8 cellular contexts compared by ENCODE assay signal in genomic region chr4:138242830-138243149, GRCh38. TPM values are rescaled to one million over a fixed set of nuclear protein-coding genes. Genes with fewer than 3 reads are reported as not detected.
DNase-seq lines count a peak whose midpoint lies in the region; ATAC-seq and TF ChIP-seq lines count a peak whose summit lies in the region.

No MANE protein-coding gene starts in this region.

- H3K36me3 ChIP-seq in HCT116 (ENCODE audit: control insufficient read depth in 1 of 2, insufficient read depth in 2 of 2, low read length in 2 of 2) (no peaks in the 10 kb centered on the region), SJSA1 (peaks cover 4% of the 10 kb centered on the region; the same call in 1 of the 2 replicates), psoas muscle (ENCODE audit: insufficient read depth in 1 of 2, low read depth in 1 of 2) (no peaks in the 10 kb centered on the region)

- peaks cover 10% of the 10 kb centered on the region for H3K79me2 ChIP-seq in HCT116 (ENCODE audit: insufficient read depth, low read length)

- H3K27ac ChIP-seq in HCT116 (ENCODE audit: low read depth, low read length) (peak overlapping the region; percentile 57; the same call in 1 of the 2 replicates), SJSA1 (peak overlapping the region; percentile 96), psoas muscle (no peak overlapping the region)

- peak overlapping the region; percentile 62 for H2AFZ ChIP-seq in HCT116 (ENCODE audit: low read depth, low read length, poor library complexity, severe bottlenecking)

- H3K27ac Mint-ChIP-seq in stimulated activated naive B cell treated with anti-CD40 and anti-IgM and Interleukin-4, amounts not matched to agents 10 μg/mL and 1 μg/mL and 100 μg/mL, for 72 hours, result no peak overlapping the region

- WGBS in psoas muscle, 3 donors, result 29 to 76% (median 58%) methylated on average over 1 of the region's 1 CpG

- H3K4me1 ChIP-seq in HCT116 (ENCODE audit: control insufficient read depth in 1 of 2, insufficient read depth in 2 of 2, low read length in 2 of 2) (peaks cover 14 to 35% of the 10 kb centered on the region in 2 experiments), SJSA1 (replicated peaks) (peaks cover 19% of the 10 kb centered on the region), psoas muscle (peaks cover 8% of the 10 kb centered on the region)

- H3K9me2 ChIP-seq in HCT116 (ENCODE audit: insufficient read depth), result peaks cover 2% of the 10 kb centered on the region; the same call in 1 of the 2 replicates

- TF ChIP-seq POLR2A in HCT116 (IDR thresholded peaks at IDR 0.05; ENCODE audit: borderline replicate concordance, extremely low read depth, insufficient read depth, insufficient read length), result no peak

- H3K9me3 Mint-ChIP-seq in stimulated activated naive B cell treated with anti-CD40 and anti-IgM and Interleukin-4, amounts not matched to agents 10 μg/mL and 1 μg/mL and 100 μg/mL, for 72 hours, result no peaks in the 10 kb centered on the region

- peak overlapping the region in 1 of 2 donors; percentile 69 for H3K4me3 Mint-ChIP-seq in stimulated activated naive B cell treated with anti-CD40 and anti-IgM and Interleukin-4, amounts not matched to agents 10 μg/mL and 1 μg/mL and 100 μg/mL, for 72 hours

- H3K4me1 Mint-ChIP-seq in stimulated activated naive B cell treated with anti-CD40 and anti-IgM and Interleukin-4, amounts not matched to agents 10 μg/mL and 1 μg/mL and 100 μg/mL, for 72 hours, result peaks cover 8 to 12% of the 10 kb centered on the region in 2 donors

- H3K27me3 ChIP-seq in HCT116 (ENCODE audit: insufficient read depth, low read length), result no peaks in the 10 kb centered on the region
- no peaks in the 10 kb centered on the region for H3K27me3 ChIP-seq in SJSA1 (replicated peaks)
- H3K27me3 ChIP-seq in psoas muscle (ENCODE audit: insufficient read depth in 3 of 3, low read length in 2 of 3), result peaks cover 0 to 2% (median 0%) of the 10 kb centered on the region in 3 donors

- TSS peak; percentile 99 for BruUV-seq in HCT116 (replicated peaks; lab: Mats Ljungman, UMichigan)

- no peaks in the 10 kb centered on the region for H3K36me3 Mint-ChIP-seq in stimulated activated naive B cell treated with anti-CD40 and anti-IgM and Interleukin-4, amounts not matched to agents 10 μg/mL and 1 μg/mL and 100 μg/mL, for 72 hours

- peak overlapping the region; percentile 66 for H3K9ac ChIP-seq in HCT116 (ENCODE audit: low read length)

- ATAC-seq in HCT116, result no peak
- ATAC-seq in psoas muscle, result no peak
- no peak for ATAC-seq in HG02870 (IDR thresholded peaks at IDR 0.05; ENCODE audit: unreplicated experiment)
- no peak for ATAC-seq in stimulated activated naive B cell treated with anti-CD40 and anti-IgM and Interleukin-4, amounts not matched to agents 10 μg/mL and 1 μg/mL and 100 μg/mL, for 72 hours (replicated peaks)

- TF ChIP-seq CTCF in HCT116 (IDR thresholded peaks at IDR 0.05 in 2 of 3, conservative IDR thresholded peaks at IDR 0.05 in 1 of 3; ENCODE audit: borderline replicate concordance in 1 of 3, insufficient read depth in 1 of 3, low read depth in 2 of 3, low read length in 2 of 3), result no peak
- TF ChIP-seq CTCF in epithelial cell of esophagus (IDR thresholded peaks at IDR 0.05; ENCODE audit: insufficient read depth, low read depth, low read length, missing control alignments), result no peak
- TF ChIP-seq CTCF in psoas muscle (IDR thresholded peaks at IDR 0.05), result no peak

- DNase-seq in HCT116 (ENCODE audit: low read depth, low spot score) (no peak), SJSA1 (ENCODE audit: low read depth in 1 of 2, low spot score in 2 of 2) (no peak), epithelial cell of esophagus (ENCODE audit: low read depth) (peak; percentile 23), psoas muscle (no peak), A172 (ENCODE audit: low spot score) (no peak), activated T-cell treated with anti-CD3 and anti-CD28 coated beads for 4 hours (no peak)
- DNase-seq in stimulated activated naive B cell treated with anti-CD40 and anti-IgM and Interleukin-4, amounts not matched to agents 10 μg/mL and 1 μg/mL and 100 μg/mL, for 72 hours, result no peak

- CTCF ChIA-PET in HCT116 (lab: Charles Lee), result interaction anchor here (1.0 to 1.3 kb wide), 2 partner anchors 252 to 312 kb away, joined by 3 to 4 read pairs; no protein-coding TSS in a partner anchor

- intact Hi-C loops in HCT116 (cut with micrococcal nuclease), result no loop called here
- intact Hi-C loops in psoas muscle (cut with DNase I), result no loop called here

- H3K9me3 ChIP-seq in HCT116 (ENCODE audit: control insufficient read depth in 1 of 2, insufficient read depth in 1 of 2, low read depth in 1 of 2, low read length in 2 of 2), result no peaks in the 10 kb centered on the region
- H3K9me3 ChIP-seq in SJSA1 (replicated peaks), result no peaks in the 10 kb centered on the region
- H3K9me3 ChIP-seq in psoas muscle, result no peaks in the 10 kb centered on the region

- TF ChIP-seq RAD21 in HCT116 (IDR thresholded peaks at IDR 0.05; ENCODE audit: low read depth), result no peak

- no peaks in the 10 kb centered on the region for H4K20me1 ChIP-seq in HCT116 (ENCODE audit: insufficient read depth)

- H3K4me3 ChIP-seq in HCT116 (replicated peaks in 1 of 2; ENCODE audit: low read depth in 1 of 2, low read length in 2 of 2) (peak overlapping the region; percentile 64 to 71), SJSA1 (peak overlapping the region; percentile 44), epithelial cell of esophagus (ENCODE audit: low read length) (peak overlapping the region; percentile 45), psoas muscle (peak overlapping the region; percentile 49)

- H3K4me2 ChIP-seq in HCT116 (ENCODE audit: low read length), result peak overlapping the region; percentile 98

- RAD21 ChIA-PET in HCT116 (lab: Charles Lee; ENCODE audit: low non-redundant PET in 1 of 2, low total read pairs in 2 of 2, uncharacterized antibody in 2 of 2, unreplicated experiment in 2 of 2), result no interaction called here

- POLR2A ChIA-PET in HCT116 (lab: Charles Lee), result interaction anchor here (0.7 to 2.6 kb wide), 6 partner anchors 11 to 772 kb away, joined by 3 to 11 read pairs (median 3); no protein-coding TSS in a partner anchor

- peaks cover 6 to 8% of the 10 kb centered on the region in 2 donors for H3K27me3 Mint-ChIP-seq in stimulated activated naive B cell treated with anti-CD40 and anti-IgM and Interleukin-4, amounts not matched to agents 10 μg/mL and 1 μg/mL and 100 μg/mL, for 72 hours

TF ChIP-seq in HCT116, 20 proteins besides CTCF, POLR2A, EP300 and RAD21:
- TF ChIP-seq SRF (IDR thresholded peaks at IDR 0.05; ENCODE audit: low read depth) (no peak), POLR2AphosphoS5 (IDR thresholded peaks at IDR 0.05; ENCODE audit: low read depth, low read length) (no peak), CBX3 (IDR thresholded peaks at IDR 0.05; ENCODE audit: low read depth) (no peak), CEBPB (IDR thresholded peaks at IDR 0.05; ENCODE audit: low read depth) (no peak), SIN3A (IDR thresholded peaks at IDR 0.05; ENCODE audit: low read depth) (no peak), JUND (IDR thresholded peaks at IDR 0.05) (no peak), EZH2phosphoT487 (IDR thresholded peaks at IDR 0.05; ENCODE audit: borderline replicate concordance) (no peak), TCF7L2 (IDR thresholded peaks at IDR 0.05; ENCODE audit: borderline replicate concordance, extremely low read depth, insufficient read depth, insufficient read length) (no peak), ZNF274 (IDR thresholded peaks at IDR 0.05; ENCODE audit: low read depth, low read length) (no peak), EGR1 (IDR thresholded peaks at IDR 0.05; ENCODE audit: low read depth) (no peak), MAX (IDR thresholded peaks at IDR 0.05) (no peak), ELF1 (IDR thresholded peaks at IDR 0.05; ENCODE audit: borderline replicate concordance, low read depth) (no peak), SP1 (IDR thresholded peaks at IDR 0.05; ENCODE audit: low read depth) (no peak), YY1 (IDR thresholded peaks at IDR 0.05; ENCODE audit: extremely low read depth, insufficient replicate concordance, low read depth, low read length) (no peak)
- TF ChIP-seq, protein P1, sequence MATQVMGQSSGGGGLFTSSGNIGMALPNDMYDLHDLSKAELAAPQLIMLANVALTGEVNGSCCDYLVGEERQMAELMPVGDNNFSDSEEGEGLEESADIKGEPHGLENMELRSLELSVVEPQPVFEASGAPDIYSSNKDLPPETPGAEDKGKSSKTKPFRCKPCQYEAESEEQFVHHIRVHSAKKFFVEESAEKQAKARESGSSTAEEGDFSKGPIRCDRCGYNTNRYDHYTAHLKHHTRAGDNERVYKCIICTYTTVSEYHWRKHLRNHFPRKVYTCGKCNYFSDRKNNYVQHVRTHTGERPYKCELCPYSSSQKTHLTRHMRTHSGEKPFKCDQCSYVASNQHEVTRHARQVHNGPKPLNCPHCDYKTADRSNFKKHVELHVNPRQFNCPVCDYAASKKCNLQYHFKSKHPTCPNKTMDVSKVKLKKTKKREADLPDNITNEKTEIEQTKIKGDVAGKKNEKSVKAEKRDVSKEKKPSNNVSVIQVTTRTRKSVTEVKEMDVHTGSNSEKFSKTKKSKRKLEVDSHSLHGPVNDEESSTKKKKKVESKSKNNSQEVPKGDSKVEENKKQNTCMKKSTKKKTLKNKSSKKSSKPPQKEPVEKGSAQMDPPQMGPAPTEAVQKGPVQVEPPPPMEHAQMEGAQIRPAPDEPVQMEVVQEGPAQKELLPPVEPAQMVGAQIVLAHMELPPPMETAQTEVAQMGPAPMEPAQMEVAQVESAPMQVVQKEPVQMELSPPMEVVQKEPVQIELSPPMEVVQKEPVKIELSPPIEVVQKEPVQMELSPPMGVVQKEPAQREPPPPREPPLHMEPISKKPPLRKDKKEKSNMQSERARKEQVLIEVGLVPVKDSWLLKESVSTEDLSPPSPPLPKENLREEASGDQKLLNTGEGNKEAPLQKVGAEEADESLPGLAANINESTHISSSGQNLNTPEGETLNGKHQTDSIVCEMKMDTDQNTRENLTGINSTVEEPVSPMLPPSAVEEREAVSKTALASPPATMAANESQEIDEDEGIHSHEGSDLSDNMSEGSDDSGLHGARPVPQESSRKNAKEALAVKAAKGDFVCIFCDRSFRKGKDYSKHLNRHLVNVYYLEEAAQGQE (IDR thresholded peaks at IDR 0.05; ENCODE audit: low read depth), result no peak

RNA-seq across cellular contexts. Expression of gene SLC7A11, which starts 0.6 kb away (rescaled TPM):
- total RNA-seq in HCT116 (2021; ENCODE audit: unreplicated experiment) (45.8 TPM), psoas muscle (under 1 TPM in 3 of 4 donors, not detected in 1; 0.14 to 0.52 (median 0.26) TPM)
- polyA plus RNA-seq in HCT116 (2012), result 7.5 and 11.1 TPM in 2 replicates
- 33.0 and 45.5 TPM in 2 replicates for total RNA-seq in SJSA1 (2014; rRNA removed; shearing (Covaris generic))
- polyA plus RNA-seq in psoas muscle, result under 1 TPM; 0.04 to 0.12 (median 0.08) TPM
- 23.8 and 61.0 TPM in 2 replicates for total RNA-seq in A172 (2014; rRNA removed; shearing (Covaris generic))

Comparison
In these comparisons a context has a peak if more than half of its experiments do, and no peak if none do; other contexts are left out.
1. RNA of gene SLC7A11, which starts 0.6 kb away (total RNA-seq): 23.8 to 61.0 TPM in A172, 45.8 TPM in HCT116 (single experiment) and 33.0 to 45.5 TPM in SJSA1; 0.14 to 0.52 TPM in psoas muscle; every median in the first group is over 10 times any median in the second.
2. Peak in every context shown above with its lines, with median percentiles within 50 percentile points of each other: H3K4me3 ChIP-seq.